Comparison of ENCODE assay signal across 7 cellular contexts in genomic region chr19:14116525-14116917, GRCh38. TPM values are rescaled to one million over a fixed set of nuclear protein-coding genes. Genes with fewer than 3 reads are reported as not detected.
DNase-seq lines count a peak whose midpoint lies in the region; FAIRE-seq and TF ChIP-seq lines count a peak whose summit lies in the region.

No MANE protein-coding gene starts in this region.

- intact Hi-C loops in activated T-helper 2 cell treated with anti-CD3 and anti-CD28 coated beads, Interferon-gamma antibody, Interleukin-2, Interleukin-4, amounts not matched to agents 10 μg/mL and 5 μg/mL and 100 μg/mL, durations not matched to agents 14 hours and 24 hours and 36 hours (cut with micrococcal nuclease): loop anchor here (2.0 kb wide), 2 partner anchors 36 to 44 kb away; partner anchors contain the start of gene MISP3

- H3K9me1 ChIP-seq in keratinocyte (ENCODE audit: control insufficient read depth, extremely low read depth, insufficient read depth, low read length): no peaks in the 10 kb centered on the region

- no peak overlapping the region for H2AFZ ChIP-seq in keratinocyte (ENCODE audit: control insufficient read depth, low read length)

- peaks cover 9% of the 10 kb centered on the region for H3K79me2 ChIP-seq in keratinocyte (ENCODE audit: control insufficient read depth, insufficient read depth, low read length)

- DNase-seq in activated T-helper 2 cell treated with anti-CD3 and anti-CD28 coated beads, Interferon-gamma antibody, Interleukin-2, Interleukin-4, amounts not matched to agents 10 μg/mL and 5 μg/mL and 100 μg/mL, durations not matched to agents 14 hours and 24 hours and 36 hours (ENCODE audit: low spot score): no peak
- no peak for DNase-seq in keratinocyte (ENCODE audit: low read depth, low spot score)
- no peak for DNase-seq in SIG-M5 (lab: John Stamatoyannopoulos, UW)
- DNase-seq in cortex of kidney (lab: John Stamatoyannopoulos, UW): no peak
- DNase-seq in NOMO-1 treated with dmso at 0.1 percent for 144 hours (lab: John Stamatoyannopoulos, UW; ENCODE audit: unreplicated experiment): no peak

- peak overlapping the region; percentile 89 for H3K4me2 ChIP-seq in keratinocyte (ENCODE audit: control insufficient read depth, extremely low read depth, insufficient read depth, low read depth, low read length)

- H3K9me3 ChIP-seq in HUES48 (ENCODE audit: control insufficient read depth, insufficient read depth, low read length) (no peaks in the 10 kb centered on the region), keratinocyte (ENCODE audit: control insufficient read depth, low read depth, low read length) (no peaks in the 10 kb centered on the region), stomach smooth muscle (ENCODE audit: control insufficient read depth in 2 of 2, low read length in 2 of 2) (no peaks in the 10 kb centered on the region)

- no peaks in the 10 kb centered on the region for H3K27me3 Mint-ChIP-seq in activated T-helper 2 cell treated with anti-CD3 and anti-CD28 coated beads, Interferon-gamma antibody, Interleukin-2, Interleukin-4, amounts not matched to agents 10 μg/mL and 5 μg/mL and 100 μg/mL, durations not matched to agents 14 hours and 24 hours and 36 hours (ENCODE audit: low read depth)

- dilution Hi-C loops in keratinocyte (cut with MboI; ENCODE audit: extremely low pct_ligation_motif_present, low sequenced_read_pairs): no loop called here

- FAIRE-seq in keratinocyte (lab: Jason Lieb, UNC): no peak

- H3K27me3 ChIP-seq in HUES48 (ENCODE audit: control insufficient read depth, insufficient read depth, low read length) (no peaks in the 10 kb centered on the region), keratinocyte (ENCODE audit: control insufficient read depth, extremely low read depth, insufficient read depth, low read length) (no peaks in the 10 kb centered on the region), stomach smooth muscle (ENCODE audit: control insufficient read depth in 1 of 2, insufficient read depth in 2 of 2, low read length in 2 of 2) (no peaks in the 10 kb centered on the region)

- no peak overlapping the region for H3K9ac ChIP-seq in HUES48 (ENCODE audit: low read depth, low read length)
- H3K9ac ChIP-seq in keratinocyte (ENCODE audit: control insufficient read depth, extremely low read depth, insufficient read depth, low read length): peak overlapping the region; percentile 71
- peak overlapping the region; percentile 72 to 79 for H3K9ac ChIP-seq in stomach smooth muscle (ENCODE audit: low read length in 2 of 2)

- H3K36me3 ChIP-seq in HUES48 (ENCODE audit: control insufficient read depth, insufficient read depth, low read length) (peaks cover 10% of the 10 kb centered on the region), keratinocyte (ENCODE audit: control insufficient read depth in 2 of 2, extremely low read depth in 1 of 2, insufficient read depth in 2 of 2, low read length in 2 of 2) (peaks cover 0 to 3% of the 10 kb centered on the region in 2 experiments), stomach smooth muscle (ENCODE audit: control insufficient read depth in 2 of 2, insufficient read depth in 2 of 2, low read length in 2 of 2) (no peaks in the 10 kb centered on the region)

- H3K36me3 Mint-ChIP-seq in activated T-helper 2 cell treated with anti-CD3 and anti-CD28 coated beads, Interferon-gamma antibody, Interleukin-2, Interleukin-4, amounts not matched to agents 10 μg/mL and 5 μg/mL and 100 μg/mL, durations not matched to agents 14 hours and 24 hours and 36 hours (ENCODE audit: low read depth): peaks cover 7% of the 10 kb centered on the region

- H3K9me3 Mint-ChIP-seq in activated T-helper 2 cell treated with anti-CD3 and anti-CD28 coated beads, Interferon-gamma antibody, Interleukin-2, Interleukin-4, amounts not matched to agents 10 μg/mL and 5 μg/mL and 100 μg/mL, durations not matched to agents 14 hours and 24 hours and 36 hours: no peaks in the 10 kb centered on the region

- H4K20me1 ChIP-seq in keratinocyte (ENCODE audit: control insufficient read depth, extremely low read depth, insufficient read depth, low read length): no peaks in the 10 kb centered on the region

- H3K4me3 ChIP-seq in HUES48 (ENCODE audit: low read depth, low read length) (peak overlapping the region; percentile 71), keratinocyte (ENCODE audit: control insufficient read depth in 2 of 3, extremely low read depth in 1 of 3, insufficient read depth in 2 of 3, low read depth in 1 of 3, low read length in 3 of 3) (peak overlapping the region; percentile 78 to 86 (median 80)), stomach smooth muscle (ENCODE audit: low read length in 2 of 2) (peak overlapping the region; percentile 81 to 83)

- no peak for TF ChIP-seq CTCF in keratinocyte (optimal IDR thresholded peaks at IDR 0.05 in 1 of 3, IDR thresholded peaks at IDR 0.05 in 1 of 3, conservative IDR thresholded peaks at IDR 0.05 in 1 of 3; ENCODE audit: extremely low read depth in 1 of 3, insufficient read depth in 2 of 3, low read length in 3 of 3)

- peak overlapping the region; percentile 94 for H3K4me3 Mint-ChIP-seq in activated T-helper 2 cell treated with anti-CD3 and anti-CD28 coated beads, Interferon-gamma antibody, Interleukin-2, Interleukin-4, amounts not matched to agents 10 μg/mL and 5 μg/mL and 100 μg/mL, durations not matched to agents 14 hours and 24 hours and 36 hours (ENCODE audit: low read depth)

- H3K4me1 Mint-ChIP-seq in activated T-helper 2 cell treated with anti-CD3 and anti-CD28 coated beads, Interferon-gamma antibody, Interleukin-2, Interleukin-4, amounts not matched to agents 10 μg/mL and 5 μg/mL and 100 μg/mL, durations not matched to agents 14 hours and 24 hours and 36 hours (ENCODE audit: low read depth): peaks cover 32% of the 10 kb centered on the region

- H3K4me1 ChIP-seq in HUES48 (ENCODE audit: control insufficient read depth, insufficient read depth, low read length) (peaks cover 30% of the 10 kb centered on the region), keratinocyte (ENCODE audit: control insufficient read depth, extremely low read depth, insufficient read depth, low read length) (peaks cover 14% of the 10 kb centered on the region), stomach smooth muscle (ENCODE audit: control insufficient read depth, insufficient read depth, low read length) (peaks cover 69% of the 10 kb centered on the region)

- H3K27ac Mint-ChIP-seq in activated T-helper 2 cell treated with anti-CD3 and anti-CD28 coated beads, Interferon-gamma antibody, Interleukin-2, Interleukin-4, amounts not matched to agents 10 μg/mL and 5 μg/mL and 100 μg/mL, durations not matched to agents 14 hours and 24 hours and 36 hours: peak overlapping the region; percentile 9

- H3K27ac ChIP-seq in HUES48 (ENCODE audit: low read depth, low read length): no peak overlapping the region
- H3K27ac ChIP-seq in keratinocyte (ENCODE audit: control insufficient read depth, insufficient read depth, low read length): no peak overlapping the region
- H3K27ac ChIP-seq in stomach smooth muscle (ENCODE audit: low read length): peak overlapping the region; percentile 53

RNA-seq across cellular contexts. Expression of gene PRKACA, which starts 1.0 kb away (rescaled TPM):
- total RNA-seq in activated T-helper 2 cell treated with anti-CD3 and anti-CD28 coated beads, Interferon-gamma antibody, Interleukin-2, Interleukin-4, amounts not matched to agents 10 μg/mL and 5 μg/mL and 100 μg/mL, durations not matched to agents 14 hours and 24 hours and 36 hours: 75.4 and 76.8 TPM in 2 replicates
- polyA plus RNA-seq in keratinocyte: 10.1 to 57.2 TPM (median 13.7 TPM) in 3 replicates
- 9.4 TPM for polyA plus RNA-seq in keratinocyte (2011; ENCODE audit: low read depth)
- polyA plus RNA-seq in keratinocyte (2011; cell fraction: cytosol; rRNA removed): 30.5 and 39.1 TPM in 2 replicates
- polyA plus RNA-seq in keratinocyte (2011; cell fraction: nucleus; rRNA removed): 22.1 and 26.0 TPM in 2 replicates
- 26.5 and 53.2 TPM in 2 replicates for polyA plus RNA-seq in keratinocyte (2012; ENCODE audit: low replicate concordance)
- 23.2 to 80.7 TPM (median 31.9 TPM) in 3 replicates for polyA minus RNA-seq in keratinocyte
- 20.9 TPM for polyA minus RNA-seq in keratinocyte (2011; cell fraction: cytosol; rRNA and poly(A)+ RNA removed)
- polyA minus RNA-seq in keratinocyte (2011; cell fraction: nucleus; rRNA and poly(A)+ RNA removed): 7.9 and 12.6 TPM in 2 replicates

RNA-seq across cellular contexts. Expression of gene ASF1B, which starts 19.9 kb away (rescaled TPM):
- 83.4 and 88.9 TPM in 2 replicates for total RNA-seq in activated T-helper 2 cell treated with anti-CD3 and anti-CD28 coated beads, Interferon-gamma antibody, Interleukin-2, Interleukin-4, amounts not matched to agents 10 μg/mL and 5 μg/mL and 100 μg/mL, durations not matched to agents 14 hours and 24 hours and 36 hours
- polyA plus RNA-seq in keratinocyte: 2.1 to 13.1 TPM (median 7.8 TPM) in 3 replicates
- polyA plus RNA-seq in keratinocyte (2011; ENCODE audit: low read depth): not detected
- 3.8 and 3.9 TPM in 2 replicates for polyA plus RNA-seq in keratinocyte (2011; cell fraction: cytosol; rRNA removed)
- polyA plus RNA-seq in keratinocyte (2011; cell fraction: nucleus; rRNA removed): 1.7 and 1.9 TPM in 2 replicates
- polyA plus RNA-seq in keratinocyte (2012; ENCODE audit: low replicate concordance): 0.24 and 11.8 TPM in 2 replicates
- 1.8 to 10.6 TPM (median 8.2 TPM) in 3 replicates for polyA minus RNA-seq in keratinocyte
- polyA minus RNA-seq in keratinocyte (2011; cell fraction: cytosol; rRNA and poly(A)+ RNA removed): 3.1 TPM
- polyA minus RNA-seq in keratinocyte (2011; cell fraction: nucleus; rRNA and poly(A)+ RNA removed): 1.7 and 2.0 TPM in 2 replicates

RNA-seq across cellular contexts. Expression of gene SAMD1, which starts 26.0 kb away (rescaled TPM):
- 131 and 136 TPM in 2 replicates for total RNA-seq in activated T-helper 2 cell treated with anti-CD3 and anti-CD28 coated beads, Interferon-gamma antibody, Interleukin-2, Interleukin-4, amounts not matched to agents 10 μg/mL and 5 μg/mL and 100 μg/mL, durations not matched to agents 14 hours and 24 hours and 36 hours
- polyA plus RNA-seq in keratinocyte: 5.3 to 11.3 TPM (median 7.3 TPM) in 3 replicates
- 6.5 TPM for polyA plus RNA-seq in keratinocyte (2011; ENCODE audit: low read depth)
- polyA plus RNA-seq in keratinocyte (2011; cell fraction: cytosol; rRNA removed): 5.3 and 11.3 TPM in 2 replicates
- 14.1 and 16.5 TPM in 2 replicates for polyA plus RNA-seq in keratinocyte (2011; cell fraction: nucleus; rRNA removed)
- 13.6 and 19.5 TPM in 2 replicates for polyA plus RNA-seq in keratinocyte (2012; ENCODE audit: low replicate concordance)
- polyA minus RNA-seq in keratinocyte: 4.1 to 14.1 TPM (median 5.3 TPM) in 3 replicates
- polyA minus RNA-seq in keratinocyte (2011; cell fraction: cytosol; rRNA and poly(A)+ RNA removed): 15.9 TPM
- polyA minus RNA-seq in keratinocyte (2011; cell fraction: nucleus; rRNA and poly(A)+ RNA removed): 5.1 and 5.6 TPM in 2 replicates

RNA-seq across cellular contexts. Expression of gene C19orf67, which starts 30.9 kb away (rescaled TPM):
- total RNA-seq in activated T-helper 2 cell treated with anti-CD3 and anti-CD28 coated beads, Interferon-gamma antibody, Interleukin-2, Interleukin-4, amounts not matched to agents 10 μg/mL and 5 μg/mL and 100 μg/mL, durations not matched to agents 14 hours and 24 hours and 36 hours: 0.46 and 0.75 TPM in 2 replicates
- polyA plus RNA-seq in keratinocyte: not detected in 3 replicates
- not detected for polyA plus RNA-seq in keratinocyte (2011; ENCODE audit: low read depth)
- polyA plus RNA-seq in keratinocyte (2011; cell fraction: cytosol; rRNA removed): not detected in 2 replicates
- not detected in 2 replicates for polyA plus RNA-seq in keratinocyte (2011; cell fraction: nucleus; rRNA removed)
- not detected in 2 replicates for polyA plus RNA-seq in keratinocyte (2012; ENCODE audit: low replicate concordance)
- polyA minus RNA-seq in keratinocyte: not detected in 3 replicates
- polyA minus RNA-seq in keratinocyte (2011; cell fraction: cytosol; rRNA and poly(A)+ RNA removed): not detected
- polyA minus RNA-seq in keratinocyte (2011; cell fraction: nucleus; rRNA and poly(A)+ RNA removed): not detected in 2 replicates

RNA-seq across cellular contexts. Expression of gene MISP3, which starts 43.9 kb away (rescaled TPM):
- total RNA-seq in activated T-helper 2 cell treated with anti-CD3 and anti-CD28 coated beads, Interferon-gamma antibody, Interleukin-2, Interleukin-4, amounts not matched to agents 10 μg/mL and 5 μg/mL and 100 μg/mL, durations not matched to agents 14 hours and 24 hours and 36 hours: 5.3 and 5.5 TPM in 2 replicates
- 0.79 to 1.2 TPM (median 0.96 TPM) in 3 replicates for polyA plus RNA-seq in keratinocyte
- 1.2 TPM for polyA plus RNA-seq in keratinocyte (2011; ENCODE audit: low read depth)
- polyA plus RNA-seq in keratinocyte (2011; cell fraction: cytosol; rRNA removed): 0.45 and 1.6 TPM in 2 replicates
- polyA plus RNA-seq in keratinocyte (2011; cell fraction: nucleus; rRNA removed): 0.64 and 1.7 TPM in 2 replicates
- polyA plus RNA-seq in keratinocyte (2012; ENCODE audit: low replicate concordance): 0.91 and 2.7 TPM in 2 replicates
- polyA minus RNA-seq in keratinocyte: 0.10 TPM in 1 of 3 replicates, not detected in the others
- polyA minus RNA-seq in keratinocyte (2011; cell fraction: cytosol; rRNA and poly(A)+ RNA removed): not detected
- not detected in 2 replicates for polyA minus RNA-seq in keratinocyte (2011; cell fraction: nucleus; rRNA and poly(A)+ RNA removed)
